7 cellular contexts compared by ENCODE assay signal in genomic region chr17:67578679-67579405, GRCh38.
A peak's percentile ranks its signal among the peaks of the same experiment; 100 is the strongest.
DNase-seq lines count a peak whose midpoint lies in the region; ATAC-seq, FAIRE-seq and TF ChIP-seq lines count a peak whose summit lies in the region.
"Not testable (repeated sequence)": the region's sequence is repeated elsewhere in the genome, so short reads cannot be mapped to it uniquely, and the experiment has no call there.

No MANE protein-coding gene starts in this region.

- H3K4me1 ChIP-seq in DOHH2 (ENCODE audit: control insufficient read depth, low read length) (peaks cover 57% of the 10 kb centered on the region), neural progenitor cell (peaks cover 11% of the 10 kb centered on the region)

- not testable (repeated sequence) for TF ChIP-seq CTCF in DOHH2 (IDR thresholded peaks at IDR 0.05; ENCODE audit: low read depth, low read length, poor library complexity, severe bottlenecking); brain (conservative IDR thresholded peaks at IDR 0.05); neural progenitor cell (IDR thresholded peaks at IDR 0.05)

- H3K4me1 Mint-ChIP-seq in activated T-cell treated with anti-CD3 and anti-CD28 coated beads, Interleukin-2, amount 50 U/mL, for 24 hours (ENCODE audit: low read depth): peaks cover 17% of the 10 kb centered on the region
- H3K4me1 Mint-ChIP-seq in brain (peaks cover 13% of the 10 kb centered on the region), neural progenitor cell (peaks cover 12% of the 10 kb centered on the region)

- H2AFZ ChIP-seq in neural progenitor cell (replicated peaks): not testable (repeated sequence)

- peak; percentile 21 for ATAC-seq in HG02870 (IDR thresholded peaks at IDR 0.05; ENCODE audit: unreplicated experiment)

- H3K27me3 Mint-ChIP-seq in activated T-cell treated with anti-CD3 and anti-CD28 coated beads, Interleukin-2, amount 50 U/mL, for 24 hours; brain; neural progenitor cell (ENCODE audit: insufficient read depth, low read depth): not testable (repeated sequence)

- H3K9ac ChIP-seq in neural progenitor cell: not testable (repeated sequence)

- H3K9me3 ChIP-seq in DOHH2 (ENCODE audit: control insufficient read depth, insufficient read depth, low read length); neural progenitor cell (ENCODE audit: low read depth): not testable (repeated sequence)

- H3K27ac ChIP-seq in DOHH2 (ENCODE audit: low read depth, low read length): 0 out of 2 replicates have a peak overlapping the region, but pooled peaks have one; percentile 22
- H3K27ac ChIP-seq in neural progenitor cell: not testable (repeated sequence)

- H3K9me2 ChIP-seq in DOHH2 (replicated peaks; ENCODE audit: control insufficient read depth, low read length): not testable (repeated sequence)

- H3K9me3 Mint-ChIP-seq in activated T-cell treated with anti-CD3 and anti-CD28 coated beads, Interleukin-2, amount 50 U/mL, for 24 hours; brain; neural progenitor cell: not testable (repeated sequence)

- not testable (repeated sequence) for H3K79me2 ChIP-seq in DOHH2 (ENCODE audit: control insufficient read depth, low read length); neural progenitor cell (ENCODE audit: low read depth)

- not testable (repeated sequence) for H3K27me3 ChIP-seq in DOHH2 (ENCODE audit: control insufficient read depth, low read length); neural progenitor cell

- H3K36me3 Mint-ChIP-seq in activated T-cell treated with anti-CD3 and anti-CD28 coated beads, Interleukin-2, amount 50 U/mL, for 24 hours (ENCODE audit: low read depth): peaks cover 33% of the 10 kb centered on the region
- peaks cover 15% of the 10 kb centered on the region for H3K36me3 Mint-ChIP-seq in brain
- peaks cover 11% of the 10 kb centered on the region for H3K36me3 Mint-ChIP-seq in neural progenitor cell

- H4K20me1 ChIP-seq in DOHH2 (ENCODE audit: control insufficient read depth, insufficient read depth, low read depth, low read length); neural progenitor cell (ENCODE audit: low read depth): not testable (repeated sequence)

- H3K27ac Mint-ChIP-seq in activated T-cell treated with anti-CD3 and anti-CD28 coated beads, Interleukin-2, amount 50 U/mL, for 24 hours: peak overlapping the region; percentile 85
- H3K27ac Mint-ChIP-seq in brain: peak overlapping the region in 3 of 5 experiments; percentile 25 to 77 (median 27)
- peak overlapping the region; percentile 97 for H3K27ac Mint-ChIP-seq in neural progenitor cell

- peaks cover 10% of the 10 kb centered on the region for H3F3A ChIP-seq in DOHH2 (ENCODE audit: control insufficient read depth, insufficient read depth)
- not testable (repeated sequence) for H3F3A ChIP-seq in neural progenitor cell (ENCODE audit: low read depth)

- H3K4me2 ChIP-seq in DOHH2 (ENCODE audit: low read length): peak overlapping the region; percentile 61
- H3K4me2 ChIP-seq in neural progenitor cell: not testable (repeated sequence)

- H3K4me3 ChIP-seq in DOHH2 (ENCODE audit: low read length); neural progenitor cell: not testable (repeated sequence)

- H3K36me3 ChIP-seq in DOHH2 (ENCODE audit: control insufficient read depth, low read length); neural progenitor cell: not testable (repeated sequence)

- FAIRE-seq in GM18507 (lab: Jason Lieb, UNC): peak; percentile 73

- DNase-seq in GM18507 (ENCODE audit: extremely low spot score, insufficient read length, low read depth); activated T-cell treated with anti-CD3 and anti-CD28 coated beads, Interleukin-2, amount 50 U/mL, for 24 hours; neural progenitor cell (ENCODE audit: low spot score): not testable (repeated sequence)
- DNase-seq in islet precursor cell: peak; percentile 22

- not testable (repeated sequence) for H3K4me3 Mint-ChIP-seq in activated T-cell treated with anti-CD3 and anti-CD28 coated beads, Interleukin-2, amount 50 U/mL, for 24 hours; brain; neural progenitor cell

Comparison
In these comparisons a context has a peak if more than half of its experiments do, and no peak if none do; other contexts are left out.
1. H3K27ac Mint-ChIP-seq: peak in every context shown above with its lines; median percentile 97 in neural progenitor cell; 85 in activated T-cell treated with anti-CD3 and anti-CD28 coated beads, Interleukin-2, amount 50 U/mL, for 24 hours; 27 in brain.